In the genomic region with DNA sequence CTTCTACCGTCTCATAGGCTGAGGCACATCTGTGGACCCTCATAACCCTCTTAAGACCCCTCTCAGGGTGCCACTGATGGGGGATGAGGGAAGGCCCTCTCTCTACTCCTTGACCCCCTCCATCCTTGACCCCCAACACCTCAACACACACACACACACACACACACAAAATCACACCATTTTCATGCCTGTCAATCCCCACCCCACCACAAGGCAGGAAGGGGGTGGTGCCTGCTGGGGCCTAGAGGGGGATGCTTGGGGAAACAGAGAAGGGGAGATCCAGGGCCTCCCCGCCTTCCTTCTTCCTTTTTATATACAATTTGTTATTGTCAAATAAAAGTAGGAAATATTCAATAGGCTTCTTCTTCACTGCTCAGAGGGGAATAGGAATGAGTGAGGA, we compare ENCODE assay signal across 11 cellular contexts. TPM values are rescaled to one million over a fixed set of nuclear protein-coding genes. Genes with fewer than 3 reads are reported as not detected.
A peak's percentile ranks its signal among the peaks of the same experiment; 100 is the strongest.
DNase-seq lines count a peak whose midpoint lies in the region; ATAC-seq, FAIRE-seq and TF ChIP-seq lines count a peak whose summit lies in the region.
"Had no signal": no experiment of that assay in that cellular context is flagged by ENCODE, and none has a peak within 500 bp of the region (broad histone marks: within the 10 kb centered on the region; RNA-seq: fewer than 3 reads in every experiment).

No MANE protein-coding gene starts in this region.

- H3K9me3 Mint-ChIP-seq in activated CD8-positive, alpha-beta T cell treated with anti-CD3 and anti-CD28 coated beads, Interleukin-2, amount 10 ng/mL, durations not matched to agents 7 days and 5 days (ENCODE audit: insufficient read depth): no peaks in the 10 kb centered on the region
- peaks cover 0 to 1% (median 0%) of the 10 kb centered on the region in 9 donors for H3K9me3 Mint-ChIP-seq in naive thymus-derived CD8-positive, alpha-beta T cell

- peaks cover 8 to 47% (median 30%) of the 10 kb centered on the region in 11 experiments; a peak in 20 of 22 replicates for H3K27me3 ChIP-seq in BLaER1 treated with 17β-estradiol and CSF1 and Interleukin-3, amounts not matched to agents 10 nM and 100 nM
- H3K27me3 ChIP-seq in transverse colon: no peaks in the 10 kb centered on the region

- DNase-seq in GM12892 (ENCODE audit: insufficient read length) (no peak), mucosa of gallbladder (ENCODE audit: low spot score) (no peak), midbrain (lab: John Stamatoyannopoulos, UW) (no peak), transverse colon (no peak)
- DNase-seq in activated CD8-positive, alpha-beta T cell treated with anti-CD3 and anti-CD28 coated beads, Interleukin-2, amount 10 ng/mL, durations not matched to agents 7 days and 5 days: peak; percentile 46
- DNase-seq in naive thymus-derived CD8-positive, alpha-beta T cell: no peak
- DNase-seq: C1 segment of cervical spinal cord, GDM1, IMR-90 had no signal

- H3K4me3 Mint-ChIP-seq in activated CD8-positive, alpha-beta T cell treated with anti-CD3 and anti-CD28 coated beads, Interleukin-2, amount 10 ng/mL, durations not matched to agents 7 days and 5 days: peak overlapping the region; percentile 89
- peak overlapping the region; percentile 76 to 92 (median 88) for H3K4me3 Mint-ChIP-seq in naive thymus-derived CD8-positive, alpha-beta T cell

- in situ Hi-C loops in transverse colon (cut with MboI; ENCODE audit: low pct_ligation_motif_present in 1 of 4, low pct_unique_long_range_greater_than_20kb in 1 of 4, low sequenced_read_pairs in 3 of 4): no loop called here

- TF ChIP-seq CTCF in transverse colon (IDR thresholded peaks at IDR 0.05): no peak

- no peak for TF ChIP-seq EP300 in transverse colon (IDR thresholded peaks at IDR 0.05; ENCODE audit: low read depth)

- no peak for TF ChIP-seq POLR2A in GM12892 (IDR thresholded peaks at IDR 0.05; ENCODE audit: low read depth, low read length)
- TF ChIP-seq POLR2A in transverse colon (IDR thresholded peaks at IDR 0.05): no peak

- peak overlapping the region; percentile 99 for H3K27ac Mint-ChIP-seq in activated CD8-positive, alpha-beta T cell treated with anti-CD3 and anti-CD28 coated beads, Interleukin-2, amount 10 ng/mL, durations not matched to agents 7 days and 5 days
- peak overlapping the region; percentile 89 to 97 (median 94) for H3K27ac Mint-ChIP-seq in naive thymus-derived CD8-positive, alpha-beta T cell

- H3K4me2 ChIP-seq in BLaER1 treated with 17β-estradiol and CSF1 and Interleukin-3, amounts not matched to agents 10 nM and 100 nM: peak overlapping the region in 9 of 11 experiments; percentile 45 to 85 (median 76); a peak in 17 of 22 replicates

- FAIRE-seq in GM12892 (lab: Jason Lieb, UNC): peak; percentile 9

- no peaks in the 10 kb centered on the region; a peak in 1 of 22 replicates for H3K9me3 ChIP-seq in BLaER1 treated with 17β-estradiol and CSF1 and Interleukin-3, amounts not matched to agents 10 nM and 100 nM (replicated peaks in 1 of 11)
- no peaks in the 10 kb centered on the region for H3K9me3 ChIP-seq in transverse colon

- peaks cover 17 to 40% (median 30%) of the 10 kb centered on the region in 10 experiments for H3K4me1 ChIP-seq in BLaER1 treated with 17β-estradiol and CSF1 and Interleukin-3, amounts not matched to agents 10 nM and 100 nM
- H3K4me1 ChIP-seq in transverse colon: peaks cover 0 to 9% (median 4%) of the 10 kb centered on the region in 4 donors

- H4K20me1 ChIP-seq in BLaER1 treated with 17β-estradiol and CSF1 and Interleukin-3, amounts not matched to agents 10 nM and 100 nM: no peaks in the 10 kb centered on the region; a peak in 2 of 22 replicates

- H3K4me1 Mint-ChIP-seq in activated CD8-positive, alpha-beta T cell treated with anti-CD3 and anti-CD28 coated beads, Interleukin-2, amount 10 ng/mL, durations not matched to agents 7 days and 5 days (ENCODE audit: low read depth): peaks cover 42% of the 10 kb centered on the region
- H3K4me1 Mint-ChIP-seq in naive thymus-derived CD8-positive, alpha-beta T cell: peaks cover 13 to 41% (median 33%) of the 10 kb centered on the region in 4 donors

- intact Hi-C loops in transverse colon (cut with DNase I; ENCODE audit: low total_unique reads): no loop called here

- CTCF ChIA-PET in activated CD8-positive, alpha-beta T cell treated with anti-CD3 and anti-CD28 coated beads, Interleukin-2, amount 10 ng/mL, durations not matched to agents 7 days and 5 days (lab: Charles Lee): interaction anchor here (2.6 kb wide), 1 partner anchor 19 kb away, joined by 11 read pairs; the partner anchor contains the start of gene TBC1D25

- H3K9ac ChIP-seq in BLaER1 treated with 17β-estradiol and CSF1 and Interleukin-3, amounts not matched to agents 10 nM and 100 nM: no peak overlapping the region

- H3K27ac ChIP-seq in BLaER1 treated with 17β-estradiol and CSF1 and Interleukin-3, amounts not matched to agents 10 nM and 100 nM: no peak overlapping the region
- H3K27ac ChIP-seq in transverse colon: no peak overlapping the region

- no peak overlapping the region for H3K4me3 ChIP-seq in BLaER1 treated with 17β-estradiol and CSF1 and Interleukin-3, amounts not matched to agents 10 nM and 100 nM
- H3K4me3 ChIP-seq in transverse colon: no peak overlapping the region

- no peaks in the 10 kb centered on the region for H3K27me3 Mint-ChIP-seq in activated CD8-positive, alpha-beta T cell treated with anti-CD3 and anti-CD28 coated beads, Interleukin-2, amount 10 ng/mL, durations not matched to agents 7 days and 5 days (ENCODE audit: low read depth)
- H3K27me3 Mint-ChIP-seq in naive thymus-derived CD8-positive, alpha-beta T cell: no peaks in the 10 kb centered on the region

- H3K36me3 Mint-ChIP-seq in activated CD8-positive, alpha-beta T cell treated with anti-CD3 and anti-CD28 coated beads, Interleukin-2, amount 10 ng/mL, durations not matched to agents 7 days and 5 days (ENCODE audit: low read depth): peaks cover 39% of the 10 kb centered on the region
- peaks cover 0 to 12% (median 0%) of the 10 kb centered on the region in 3 donors for H3K36me3 Mint-ChIP-seq in naive thymus-derived CD8-positive, alpha-beta T cell

- no peak for ATAC-seq in activated CD8-positive, alpha-beta T cell treated with anti-CD3 and anti-CD28 coated beads, Interleukin-2, amount 10 ng/mL, durations not matched to agents 7 days and 5 days
- ATAC-seq in naive thymus-derived CD8-positive, alpha-beta T cell: no peak
- no peak for ATAC-seq in GM19023 (IDR thresholded peaks at IDR 0.05; ENCODE audit: unreplicated experiment)

- POLR2A ChIA-PET in activated CD8-positive, alpha-beta T cell treated with anti-CD3 and anti-CD28 coated beads, Interleukin-2, amount 10 ng/mL, durations not matched to agents 7 days and 5 days (lab: Charles Lee): interaction anchor here (2.7 kb wide), 1 partner anchor 19 kb away, joined by 20 read pairs; the partner anchor contains the start of gene TBC1D25
- POLR2A ChIA-PET in naive thymus-derived CD8-positive, alpha-beta T cell (lab: Charles Lee): no interaction called here

- WGBS in transverse colon (ENCODE audit: low coverage in 1 of 2), 2 donors: 81 to 83% methylated on average over 1 to 2 of the region's 2 CpGs

- peaks cover 0 to 16% (median 10%) of the 10 kb centered on the region in 11 experiments; a peak in 10 of 22 replicates for H3K36me3 ChIP-seq in BLaER1 treated with 17β-estradiol and CSF1 and Interleukin-3, amounts not matched to agents 10 nM and 100 nM
- no peaks in the 10 kb centered on the region for H3K36me3 ChIP-seq in transverse colon

RNA-seq across cellular contexts. Expression of gene EBP, which starts 1.2 kb away (rescaled TPM):
- 105 TPM for polyA plus RNA-seq in GM12892 (2012; ENCODE audit: missing spikeins)
- 100 to 1,000 TPM; 338 to 344 TPM for total RNA-seq in activated CD8-positive, alpha-beta T cell treated with anti-CD3 and anti-CD28 coated beads, Interleukin-2, amount 10 ng/mL, durations not matched to agents 7 days and 5 days
- 10 to 100 TPM; 30.7 to 36.9 TPM for total RNA-seq in naive thymus-derived CD8-positive, alpha-beta T cell
- polyA plus RNA-seq in naive thymus-derived CD8-positive, alpha-beta T cell: 10 to 100 TPM; 77.0 to 88.8 (median 85.2) TPM
- total RNA-seq in mucosa of gallbladder (127 TPM), transverse colon (10 to 100 TPM; 19.9 to 88.7 (median 67.6) TPM)

RNA-seq across cellular contexts. Expression of gene PORCN, which starts 11.7 kb away (rescaled TPM):
- 5.9 TPM for polyA plus RNA-seq in GM12892 (2012; ENCODE audit: missing spikeins)
- total RNA-seq in activated CD8-positive, alpha-beta T cell treated with anti-CD3 and anti-CD28 coated beads, Interleukin-2, amount 10 ng/mL, durations not matched to agents 7 days and 5 days: 10 to 100 TPM; 19.4 to 22.7 TPM
- 10 to 100 TPM; 18.1 to 18.2 TPM for total RNA-seq in naive thymus-derived CD8-positive, alpha-beta T cell
- polyA plus RNA-seq in naive thymus-derived CD8-positive, alpha-beta T cell: 10 to 100 TPM; 10.4 to 14.9 (median 12.9) TPM
- total RNA-seq in mucosa of gallbladder (11.8 TPM), transverse colon (10 to 100 TPM in 1 of 4 donors, 1 to 10 TPM in 3; 1.5 to 10.1 (median 8.2) TPM)

RNA-seq across cellular contexts. Expression of gene TBC1D25, which starts 19.1 kb away (rescaled TPM):
- 7.4 TPM for polyA plus RNA-seq in GM12892 (2012; ENCODE audit: missing spikeins)
- 10 to 100 TPM; 16.2 to 16.7 TPM for total RNA-seq in activated CD8-positive, alpha-beta T cell treated with anti-CD3 and anti-CD28 coated beads, Interleukin-2, amount 10 ng/mL, durations not matched to agents 7 days and 5 days
- 10 to 100 TPM; 24.4 to 25.9 TPM for total RNA-seq in naive thymus-derived CD8-positive, alpha-beta T cell
- 10 to 100 TPM; 14.3 to 19.3 (median 18.0) TPM for polyA plus RNA-seq in naive thymus-derived CD8-positive, alpha-beta T cell
- 17.8 TPM for total RNA-seq in mucosa of gallbladder
- total RNA-seq in transverse colon: 10 to 100 TPM in 3 of 4 donors, 1 to 10 TPM in 1; 8.1 to 27.7 (median 13.3) TPM

RNA-seq across cellular contexts. Expression of gene FTSJ1, which starts 44.5 kb away (rescaled TPM):
- 30.4 TPM for polyA plus RNA-seq in GM12892 (2012; ENCODE audit: missing spikeins)
- 10 to 100 TPM; 64.9 to 72.0 TPM for total RNA-seq in activated CD8-positive, alpha-beta T cell treated with anti-CD3 and anti-CD28 coated beads, Interleukin-2, amount 10 ng/mL, durations not matched to agents 7 days and 5 days
- total RNA-seq in naive thymus-derived CD8-positive, alpha-beta T cell: 10 to 100 TPM; 50.6 to 53.0 TPM
- polyA plus RNA-seq in naive thymus-derived CD8-positive, alpha-beta T cell: 10 to 100 TPM; 61.5 to 63.4 (median 62.3) TPM
- 24.6 TPM for total RNA-seq in mucosa of gallbladder
- 10 to 100 TPM; 15.3 to 33.2 (median 31.1) TPM for total RNA-seq in transverse colon

RNA-seq across cellular contexts. Expression of gene SLC38A5, which starts 50.4 kb away (rescaled TPM):
- 37.8 TPM for polyA plus RNA-seq in GM12892 (2012; ENCODE audit: missing spikeins)
- total RNA-seq in activated CD8-positive, alpha-beta T cell treated with anti-CD3 and anti-CD28 coated beads, Interleukin-2, amount 10 ng/mL, durations not matched to agents 7 days and 5 days: 10 to 100 TPM; 86.0 to 88.0 TPM
- 10 to 100 TPM; 17.0 to 18.2 TPM for total RNA-seq in naive thymus-derived CD8-positive, alpha-beta T cell
- 10 to 100 TPM; 11.9 to 18.6 (median 14.0) TPM for polyA plus RNA-seq in naive thymus-derived CD8-positive, alpha-beta T cell
- total RNA-seq in mucosa of gallbladder: 3.8 TPM
- total RNA-seq in transverse colon: 10 to 100 TPM in 3 of 4 donors, 1 to 10 TPM in 1; 5.7 to 14.3 (median 11.3) TPM
